ENCODE assay signal across 14 cellular contexts in genomic region chr10:126392469-126392868, GRCh38. TPM values are rescaled to one million over a fixed set of nuclear protein-coding genes. Genes with fewer than 3 reads are reported as not detected.
"Had no signal": no experiment of that assay in that cellular context is flagged by ENCODE, and none has a peak within 500 bp of the region (broad histone marks: within the 10 kb centered on the region; RNA-seq: fewer than 3 reads in every experiment).

No MANE protein-coding gene starts in this region.

- H3K36me3 Mint-ChIP-seq: stimulated activated naive B cell treated with anti-CD40 and anti-IgM and Interleukin-4, amounts not matched to agents 10 μg/mL and 1 μg/mL and 100 μg/mL, for 72 hours had no signal

- H3K4me3 ChIP-seq: body of pancreas, heart right ventricle, suprapubic skin had no signal

- H3K27ac Mint-ChIP-seq: activated CD4-positive, alpha-beta T cell treated with anti-CD3 and anti-CD28 coated beads, Interleukin-2, amount 10 ng/mL, durations not matched to agents 7 days and 5 days; activated naive CD4-positive, alpha-beta T cell treated with anti-CD3 and anti-CD28 coated beads for 36 hours; mesothelial cell of epicardium; nephron progenitor cell; stimulated activated naive B cell treated with anti-CD40 and anti-IgM and Interleukin-4, amounts not matched to agents 10 μg/mL and 1 μg/mL and 100 μg/mL, for 72 hours; T-helper 2 cell treated with Interferon-gamma antibody and Interleukin-4, amounts not matched to agents 5 μg/mL and 100 μg/mL, for 36 hours had no signal

- FAIRE-seq: frontal cortex had no signal

- H3K4me1 Mint-ChIP-seq: activated CD4-positive, alpha-beta T cell treated with anti-CD3 and anti-CD28 coated beads, Interleukin-2, amount 10 ng/mL, durations not matched to agents 7 days and 5 days; stimulated activated naive B cell treated with anti-CD40 and anti-IgM and Interleukin-4, amounts not matched to agents 10 μg/mL and 1 μg/mL and 100 μg/mL, for 72 hours had no signal

- H3K27ac ChIP-seq: body of pancreas, suprapubic skin had no signal

- H3K9me3 Mint-ChIP-seq: activated CD4-positive, alpha-beta T cell treated with anti-CD3 and anti-CD28 coated beads, Interleukin-2, amount 10 ng/mL, durations not matched to agents 7 days and 5 days; mesothelial cell of epicardium; T-helper 2 cell treated with Interferon-gamma antibody and Interleukin-4, amounts not matched to agents 5 μg/mL and 100 μg/mL, for 36 hours had no signal

- H3K27me3 ChIP-seq: body of pancreas had no signal

- ATAC-seq: body of pancreas; heart right ventricle; stimulated activated naive B cell treated with anti-CD40 and anti-IgM and Interleukin-4, amounts not matched to agents 10 μg/mL and 1 μg/mL and 100 μg/mL, for 72 hours had no signal

- H3K36me3 ChIP-seq: heart right ventricle, suprapubic skin had no signal

- DNase-seq: activated CD4-positive, alpha-beta T cell treated with anti-CD3 and anti-CD28 coated beads, Interleukin-2, amount 10 ng/mL, durations not matched to agents 7 days and 5 days; activated CD4-positive, CD25-positive, alpha-beta regulatory T cell; activated CD8-positive, alpha-beta memory T cell treated with anti-CD3 and anti-CD28 coated beads for 24 hours; activated naive CD4-positive, alpha-beta T cell treated with anti-CD3 and anti-CD28 coated beads for 36 hours; body of pancreas; effector CD8-positive, alpha-beta T cell; heart right ventricle; nephron progenitor cell; stimulated activated CD4-positive, alpha-beta T cell treated with anti-CD3 and anti-CD28 coated beads, Interleukin-2, amount 100 ng/mL, for 48 hours; stimulated activated naive B cell treated with anti-CD40 and anti-IgM and Interleukin-4, amounts not matched to agents 10 μg/mL and 1 μg/mL and 100 μg/mL, for 72 hours had no signal

- H3K4me3 Mint-ChIP-seq: activated CD4-positive, alpha-beta T cell treated with anti-CD3 and anti-CD28 coated beads, Interleukin-2, amount 10 ng/mL, durations not matched to agents 7 days and 5 days; activated naive CD4-positive, alpha-beta T cell treated with anti-CD3 and anti-CD28 coated beads for 36 hours; mesothelial cell of epicardium; nephron progenitor cell; stimulated activated naive B cell treated with anti-CD40 and anti-IgM and Interleukin-4, amounts not matched to agents 10 μg/mL and 1 μg/mL and 100 μg/mL, for 72 hours; T-helper 2 cell treated with Interferon-gamma antibody and Interleukin-4, amounts not matched to agents 5 μg/mL and 100 μg/mL, for 36 hours had no signal

- H3K9me3 ChIP-seq: body of pancreas, suprapubic skin had no signal

RNA-seq across cellular contexts. Expression of gene ADAM12, which starts 4.2 kb away (rescaled TPM):
- total RNA-seq: activated naive CD4-positive, alpha-beta T cell treated with anti-CD3 and anti-CD28 coated beads for 36 hours had no signal
